In genomic region chr14:25132734-25133422, GRCh38 we compare ENCODE assay signal across 8 cellular contexts.
DNase-seq lines count a peak whose midpoint lies in the region; ATAC-seq and TF ChIP-seq lines count a peak whose summit lies in the region.

No MANE protein-coding gene starts in this region.

- no peak overlapping the region for H3K9ac ChIP-seq in fibroblast of lung (ENCODE audit: insufficient read depth, low read length)

- H3K4me1 Mint-ChIP-seq in CD8-positive, alpha-beta T cell (ENCODE audit: low read depth) = no peaks in the 10 kb centered on the region
- H3K4me1 Mint-ChIP-seq in naive thymus-derived CD8-positive, alpha-beta T cell = peaks cover 4 to 7% (median 6%) of the 10 kb centered on the region in 4 donors

- peak; percentile 4 to 56 (median 26) for DNase-seq in CD8-positive, alpha-beta T cell
- DNase-seq in HL-60 (ENCODE audit: low read depth in 1 of 2, low spot score in 1 of 2) (peak; percentile 11 to 39), NOMO-1 (lab: John Stamatoyannopoulos, UW; ENCODE audit: unreplicated experiment in 2 of 2) (peak; percentile 18 to 61), fibroblast of lung (ENCODE audit: low read depth in 2 of 2) (peak; percentile 48 to 68), substantia nigra (lab: John Stamatoyannopoulos, UW) (peak in 45 of 49 donors; percentile 5 to 74 (median 46))
- peak; percentile 34 for DNase-seq in activated CD8-positive, alpha-beta memory T cell treated with anti-CD3 and anti-CD28 coated beads, Interleukin-2, amount 50 U/mL, for 4 hours
- peak; percentile 2 to 64 (median 17) for DNase-seq in naive thymus-derived CD8-positive, alpha-beta T cell

- peak; percentile 60 for TF ChIP-seq CTCF in CD8-positive, alpha-beta T cell (IDR thresholded peaks at IDR 0.05)
- TF ChIP-seq CTCF in HL-60 (IDR thresholded peaks at IDR 0.05; ENCODE audit: insufficient read depth, low read length) (peak; percentile 74), fibroblast of lung (conservative IDR thresholded peaks at IDR 0.05 in 1 of 2, IDR thresholded peaks at IDR 0.05 in 1 of 2; ENCODE audit: low read depth in 1 of 2, low read length in 2 of 2) (peak; percentile 67 to 89)

- H3K4me2 ChIP-seq in fibroblast of lung (ENCODE audit: extremely low read depth, insufficient read depth, low read length) = no peak overlapping the region

- H3K27ac Mint-ChIP-seq in CD8-positive, alpha-beta T cell = no peak overlapping the region
- H3K27ac Mint-ChIP-seq in naive thymus-derived CD8-positive, alpha-beta T cell = peak overlapping the region in 2 of 10 donors; percentile 46 to 61

- peaks cover 41% of the 10 kb centered on the region for H3K27me3 Mint-ChIP-seq in CD8-positive, alpha-beta T cell (ENCODE audit: low read depth)
- H3K27me3 Mint-ChIP-seq in naive thymus-derived CD8-positive, alpha-beta T cell = peaks cover 31 to 57% (median 47%) of the 10 kb centered on the region in 5 donors

- H3K4me1 ChIP-seq in CD8-positive, alpha-beta T cell (ENCODE audit: insufficient read depth, low read length) = no peaks in the 10 kb centered on the region
- H3K4me1 ChIP-seq in fibroblast of lung (ENCODE audit: control insufficient read depth, extremely low read depth, insufficient read depth, low read length) = no peaks in the 10 kb centered on the region

- H3K36me3 Mint-ChIP-seq in CD8-positive, alpha-beta T cell = no peaks in the 10 kb centered on the region
- no peaks in the 10 kb centered on the region for H3K36me3 Mint-ChIP-seq in naive thymus-derived CD8-positive, alpha-beta T cell

- no peaks in the 10 kb centered on the region for H3K9me3 Mint-ChIP-seq in CD8-positive, alpha-beta T cell
- H3K9me3 Mint-ChIP-seq in naive thymus-derived CD8-positive, alpha-beta T cell = peaks cover 0 to 4% (median 0%) of the 10 kb centered on the region in 9 donors

- POLR2A ChIA-PET in CD8-positive, alpha-beta T cell (lab: Charles Lee) = interaction anchor here (0.6 kb wide), 1 partner anchor 249 kb away, joined by 4 read pairs; no protein-coding TSS in a partner anchor
- POLR2A ChIA-PET in naive thymus-derived CD8-positive, alpha-beta T cell (lab: Charles Lee) = no interaction called here

- no peak overlapping the region for H3K4me3 ChIP-seq in CD8-positive, alpha-beta T cell (ENCODE audit: low read depth, low read length)
- peak overlapping the region; percentile 12; the same call in 1 of the 2 replicates for H3K4me3 ChIP-seq in HL-60 (replicated peaks; ENCODE audit: insufficient read depth, low read length)
- H3K4me3 ChIP-seq in fibroblast of lung (replicated peaks in 1 of 4; ENCODE audit: control extremely low read depth in 1 of 4, insufficient read depth in 1 of 4, low read depth in 3 of 4, low read length in 4 of 4) = no peak overlapping the region

- H4K20me1 ChIP-seq in fibroblast of lung (ENCODE audit: control insufficient read depth, extremely low read depth, insufficient read depth, low read length) = no peaks in the 10 kb centered on the region

- H3K9me3 ChIP-seq in CD8-positive, alpha-beta T cell (ENCODE audit: low read length) = no peaks in the 10 kb centered on the region
- H3K9me3 ChIP-seq in fibroblast of lung (ENCODE audit: control insufficient read depth, insufficient read depth, low read depth, low read length) = no peaks in the 10 kb centered on the region

- H3K36me3 ChIP-seq in CD8-positive, alpha-beta T cell (ENCODE audit: insufficient read depth, low read length) = no peaks in the 10 kb centered on the region
- no peaks in the 10 kb centered on the region for H3K36me3 ChIP-seq in fibroblast of lung (ENCODE audit: control insufficient read depth, insufficient read depth, low read length)

- H2AFZ ChIP-seq in fibroblast of lung (ENCODE audit: low read length) = peak overlapping the region; percentile 15

- CTCF ChIA-PET in CD8-positive, alpha-beta T cell (lab: Charles Lee) = interaction anchor here (0.8 to 5.9 kb wide), 8 partner anchors 14 to 527 kb away, joined by 3 to 38 read pairs (median 4); no protein-coding TSS in a partner anchor

- H3K79me2 ChIP-seq in fibroblast of lung (ENCODE audit: control insufficient read depth, insufficient read depth, low read length) = no peaks in the 10 kb centered on the region

- no peak overlapping the region for H3K4me3 Mint-ChIP-seq in CD8-positive, alpha-beta T cell
- H3K4me3 Mint-ChIP-seq in naive thymus-derived CD8-positive, alpha-beta T cell = no peak overlapping the region

- H3K27ac ChIP-seq in CD8-positive, alpha-beta T cell (ENCODE audit: low read depth, low read length) = no peak overlapping the region
- no peak overlapping the region for H3K27ac ChIP-seq in HL-60 (replicated peaks)
- no peak overlapping the region for H3K27ac ChIP-seq in fibroblast of lung (ENCODE audit: insufficient read depth, low read length)
- H3K27ac ChIP-seq in substantia nigra (ENCODE audit: low read depth, low read length, poor library complexity, severe bottlenecking) = no peak overlapping the region

- ATAC-seq in CD8-positive, alpha-beta T cell = peak; percentile 71
- peak; percentile 75 for ATAC-seq in GM19452 (IDR thresholded peaks at IDR 0.05; ENCODE audit: unreplicated experiment)
- ATAC-seq in naive thymus-derived CD8-positive, alpha-beta T cell = peak; percentile 61 to 77

- intact Hi-C loops in CD8-positive, alpha-beta T cell (cut with DNase I, micrococcal nuclease) = loop anchor here (2.0 to 10.0 kb wide), 4 partner anchors 422 to 651 kb away; partner anchors contain the start of gene GZMH (in 2 of the 2)

- H3K27me3 ChIP-seq in CD8-positive, alpha-beta T cell (ENCODE audit: insufficient read depth, low read length) = peaks cover 7% of the 10 kb centered on the region
- H3K27me3 ChIP-seq in HL-60 (ENCODE audit: insufficient read depth, poor library complexity, severe bottlenecking) = peaks cover 2% of the 10 kb centered on the region
- no peaks in the 10 kb centered on the region for H3K27me3 ChIP-seq in fibroblast of lung (ENCODE audit: control insufficient read depth, insufficient read depth, low read length)
